ENCODE assay signal across 9 cellular contexts in the genomic region with DNA sequence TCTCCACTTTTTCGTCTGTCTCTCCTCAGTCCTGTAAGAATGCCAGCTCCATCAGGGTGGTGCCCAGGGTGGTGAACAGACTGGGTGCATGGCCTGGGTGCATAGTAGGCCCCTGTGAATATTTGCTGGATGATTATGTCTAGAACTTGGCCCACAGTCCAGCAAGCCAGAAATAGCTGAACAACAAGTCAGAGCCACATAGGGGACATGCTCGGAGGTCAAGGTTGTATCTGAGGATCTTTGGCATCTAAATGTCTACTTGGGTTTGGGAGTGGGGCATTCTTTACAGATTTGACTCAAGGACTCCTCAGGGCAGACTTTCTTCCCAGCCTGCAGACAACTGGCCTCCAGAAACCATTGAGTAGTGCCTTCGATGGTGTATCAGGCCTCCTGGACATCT. TPM values are rescaled to one million over a fixed set of nuclear protein-coding genes. Genes with fewer than 3 reads are reported as not detected.
"Had no signal": no experiment of that assay in that cellular context is flagged by ENCODE, and none has a peak within 500 bp of the region (broad histone marks: within the 10 kb centered on the region; RNA-seq: fewer than 3 reads in every experiment).

No MANE protein-coding gene starts in this region.

- H3K27ac ChIP-seq: HL-60 had no signal

- H3K4me3 ChIP-seq: K562 had no signal

- DNase-seq: IMR-90, KBM-7, KG1 had no signal

RNA-seq across cellular contexts. Expression of gene BPIFA3, which starts 18.1 kb away (rescaled TPM):
- total RNA-seq: HepG2, HT-29, HT1080, IMR-90, K562 had no signal
- polyA plus RNA-seq: HepG2, IgD-negative memory B cell, IMR-90, K562 had no signal

RNA-seq across cellular contexts. Expression of gene BPIFA2, which starts 31.1 kb away (rescaled TPM):
- total RNA-seq: HepG2, HT-29, HT1080, IMR-90, K562 had no signal
- polyA plus RNA-seq: HepG2, IgD-negative memory B cell, IMR-90, K562 had no signal

RNA-seq across cellular contexts. Expression of gene BPIFA1, which starts 36.8 kb away (rescaled TPM):
- total RNA-seq: HepG2, HT-29, HT1080, IMR-90, K562 had no signal
- polyA plus RNA-seq: HepG2, IgD-negative memory B cell, IMR-90, K562 had no signal
